Comparison of ENCODE assay signal across 5 cellular contexts in the genomic region with DNA sequence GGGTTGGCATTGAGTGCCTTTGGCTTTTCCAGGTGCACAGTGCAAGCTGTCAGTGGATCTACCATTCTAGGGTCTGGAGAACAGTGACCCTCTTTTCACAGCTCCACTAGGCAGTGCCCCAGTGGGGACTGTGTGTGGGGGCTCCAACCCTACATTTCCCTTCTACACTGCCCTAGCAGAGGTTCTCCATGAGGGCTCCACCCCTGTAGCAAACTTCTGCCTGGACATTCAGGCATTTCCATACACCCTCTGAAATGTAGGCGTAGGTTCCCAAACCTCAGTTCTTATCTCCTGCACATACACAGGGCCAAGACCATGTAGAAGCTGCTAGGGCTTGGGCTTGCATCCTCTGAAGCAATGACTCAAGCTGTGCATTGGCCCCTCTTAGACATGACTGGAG.
A peak's percentile ranks its signal among the peaks of the same experiment; 100 is the strongest.
DNase-seq lines count a peak whose midpoint lies in the region; ATAC-seq, FAIRE-seq and TF ChIP-seq lines count a peak whose summit lies in the region.
"Not testable (repeated sequence)": the region's sequence is repeated elsewhere in the genome, so short reads cannot be mapped to it uniquely, and the experiment has no call there.

No MANE protein-coding gene starts in this region.

- FAIRE-seq in K562 (lab: Jason Lieb, UNC): not testable (repeated sequence)

- 58% methylated on average over 1 of the region's 1 CpG for WGBS in K562 (ENCODE audit: insufficient coverage, low coverage, missing lambda C conversion rate)
- WGBS in esophagus muscularis mucosa: no CpG with 5 or more reads among the region's 1 CpG
- WGBS in mesendoderm (ENCODE audit: extremely low coverage, insufficient coverage, low lambda C conversion rate): no CpG with 5 or more reads among the region's 1 CpG

- POLR2A ChIA-PET in HEK293 (lab: Yijun Ruan, JAX); K562 (lab: Yijun Ruan, JAX): not testable (repeated sequence)

- H3K18ac ChIP-seq in mesendoderm (ENCODE audit: low read length): not testable (repeated sequence)

- in situ Hi-C loops in K562 (cut with MboI): not testable (repeated sequence)

- not testable (repeated sequence) for TF ChIP-seq POLR2A in K562 (conservative IDR thresholded peaks at IDR 0.05); esophagus muscularis mucosa (IDR thresholded peaks at IDR 0.05; ENCODE audit: low read depth)

- H3K9ac ChIP-seq in K562 (ENCODE audit: insufficient read depth in 1 of 2, low read depth in 2 of 2, low read length in 2 of 2); mesendoderm (ENCODE audit: low read length): not testable (repeated sequence)

- H3K4me2 ChIP-seq in K562 (ENCODE audit: insufficient read depth, low read length); mesendoderm (ENCODE audit: low read length): not testable (repeated sequence)

- BruUV-seq in K562 (replicated peaks; lab: Mats Ljungman, UMichigan): not testable (repeated sequence)

- not testable (repeated sequence) for H4K5ac ChIP-seq in mesendoderm (ENCODE audit: low read length)

- H3K4me3 ChIP-seq in HEK293 (ENCODE audit: low read depth, low read length); K562; esophagus muscularis mucosa; mesendoderm (ENCODE audit: low read length): not testable (repeated sequence)

- TF ChIP-seq EP300 in K562 (IDR thresholded peaks at IDR 0.05; ENCODE audit: low read length); esophagus muscularis mucosa (IDR thresholded peaks at IDR 0.05): not testable (repeated sequence)

- not testable (repeated sequence) for H3K56ac ChIP-seq in mesendoderm (ENCODE audit: low read length)

- ATAC-seq in K562: not testable (repeated sequence)

- not testable (repeated sequence) for H2BK5ac ChIP-seq in mesendoderm (ENCODE audit: low read length)

- H2AK5ac ChIP-seq in mesendoderm (ENCODE audit: low read length): not testable (repeated sequence)

- not testable (repeated sequence) for H2AFZ ChIP-seq in K562 (ENCODE audit: low read depth, low read length)

- CTCF ChIA-PET in HEK293 (lab: Yijun Ruan, JAX); K562 (lab: Yijun Ruan, JAX; ENCODE audit: low intra/inter-chr PET ratio): not testable (repeated sequence)

- H4K20me1 ChIP-seq in K562 (replicated peaks; ENCODE audit: control insufficient read depth, insufficient read depth, low read length): not testable (repeated sequence)

- H3K27me3 ChIP-seq in K562 (ENCODE audit: control insufficient read depth in 2 of 2, insufficient read depth in 2 of 2, low read length in 2 of 2); esophagus muscularis mucosa; mesendoderm (ENCODE audit: insufficient read depth, low read length, poor library complexity): not testable (repeated sequence)

- H2BK120ac ChIP-seq in mesendoderm (ENCODE audit: low read depth, low read length): not testable (repeated sequence)

- H3K4ac ChIP-seq in mesendoderm (ENCODE audit: low read depth, low read length): not testable (repeated sequence)

- peak; percentile 27 for DNase-seq in DMS53 (lab: John Stamatoyannopoulos, UW)
- DNase-seq in K562 (ENCODE audit: extremely low read depth in 1 of 4, low spot score in 3 of 4): not testable (repeated sequence)
- peak; percentile 4 for DNase-seq in esophagus muscularis mucosa (ENCODE audit: extremely low spot score)
- peak; percentile 3 for DNase-seq in mesendoderm

- H3K9me3 ChIP-seq in HEK293 (ENCODE audit: control insufficient read depth, insufficient read depth, low read depth, low read length); K562 (replicated peaks; ENCODE audit: control insufficient read depth, insufficient read depth, low read depth, low read length); esophagus muscularis mucosa: not testable (repeated sequence)

- TF ChIP-seq RAD21 in K562 (CRISPR knock-in tag; conservative IDR thresholded peaks at IDR 0.05 in 1 of 2, IDR thresholded peaks at IDR 0.05 in 1 of 2): not testable (repeated sequence)

- not testable (repeated sequence) for TF ChIP-seq CTCF in HEK293 (tag by site-specific recombination; IDR thresholded peaks at IDR 0.05); K562 (IDR thresholded peaks at IDR 0.05 in 2 of 3, conservative IDR thresholded peaks at IDR 0.05 in 1 of 3; ENCODE audit: insufficient read depth in 2 of 3, low read depth in 1 of 3, low read length in 3 of 3); esophagus muscularis mucosa (IDR thresholded peaks at IDR 0.05)

- H3K23ac ChIP-seq in mesendoderm (ENCODE audit: low read length): not testable (repeated sequence)

- intact Hi-C loops in K562 (cut with micrococcal nuclease); esophagus muscularis mucosa (cut with DNase I): not testable (repeated sequence)

- not testable (repeated sequence) for H3K4me1 ChIP-seq in HEK293 (ENCODE audit: control insufficient read depth, insufficient read depth, low read length); K562 (replicated peaks in 1 of 2; ENCODE audit: control insufficient read depth in 2 of 2, insufficient read depth in 2 of 2, low read length in 2 of 2); esophagus muscularis mucosa; mesendoderm (ENCODE audit: control insufficient read depth, low read depth, low read length)

- not testable (repeated sequence) for H3K79me2 ChIP-seq in K562 (ENCODE audit: control insufficient read depth, insufficient read depth, low read length); mesendoderm (ENCODE audit: control insufficient read depth, insufficient read depth, low read length)

- H3K27ac ChIP-seq in HEK293 (ENCODE audit: extremely low read depth, low read depth, low read length); K562 (ENCODE audit: extremely low read depth, low read depth, low read length); esophagus muscularis mucosa (replicated peaks in 1 of 4); mesendoderm (ENCODE audit: low read depth, low read length): not testable (repeated sequence)

- H4K8ac ChIP-seq in mesendoderm (ENCODE audit: low read depth, low read length): not testable (repeated sequence)

- not testable (repeated sequence) for H3K36me3 ChIP-seq in HEK293 (ENCODE audit: control insufficient read depth in 2 of 2, insufficient read depth in 1 of 2, low read length in 2 of 2); K562 (ENCODE audit: control insufficient read depth, insufficient read depth, low read length); esophagus muscularis mucosa; mesendoderm (ENCODE audit: control insufficient read depth, insufficient read depth, low read length)

- H3K79me1 ChIP-seq in mesendoderm (ENCODE audit: low read length): not testable (repeated sequence)

- H2BK15ac ChIP-seq in mesendoderm (replicated peaks; ENCODE audit: low read depth): not testable (repeated sequence)

- not testable (repeated sequence) for H3K9me1 ChIP-seq in K562 (ENCODE audit: control insufficient read depth, insufficient read depth, low read length)

TF ChIP-seq in HEK293, 187 proteins besides CTCF, POLR2A, EP300 and RAD21:
- TF ChIP-seq SETDB1 (IDR thresholded peaks at IDR 0.05; ENCODE audit: insufficient read length, low read length): peak; percentile 44

TF ChIP-seq in K562, 482 proteins besides CTCF, POLR2A, EP300 and RAD21:
- TF ChIP-seq CBX1 (IDR thresholded peaks at IDR 0.05; ENCODE audit: low read depth) (peak; percentile 77; the same call in 1 of the 2 replicates), ZNF280B (CRISPR knock-in tag; IDR thresholded peaks at IDR 0.05) (0 out of 2 replicates have a peak, but pooled peaks have one; percentile 67), TRIM28 (IDR thresholded peaks at IDR 0.05) (peak; percentile 88), CBX5 (IDR thresholded peaks at IDR 0.05; ENCODE audit: borderline replicate concordance, low read depth) (peak; percentile 92; the same call in 1 of the 2 replicates), TRIM24 (IDR thresholded peaks at IDR 0.05) (peak in 1 of 2 experiments; percentile 39; a peak in 1 of 4 replicates), ZNF280A (IDR thresholded peaks at IDR 0.05; ENCODE audit: low read depth, partially characterized antibody) (peak; percentile 34)
